In genomic region chr17:35214631-35215273, GRCh38 we compare ENCODE assay signal across 13 cellular contexts. TPM values are rescaled to one million over a fixed set of nuclear protein-coding genes. Genes with fewer than 3 reads are reported as not detected.
DNase-seq lines count a peak whose midpoint lies in the region; ATAC-seq and TF ChIP-seq lines count a peak whose summit lies in the region.
"Had no signal": no experiment of that assay in that cellular context is flagged by ENCODE, and none has a peak within 500 bp of the region (broad histone marks: within the 10 kb centered on the region; RNA-seq: fewer than 3 reads in every experiment).

No MANE protein-coding gene starts in this region.

- no peaks in the 10 kb centered on the region for H3K79me2 ChIP-seq in mesendoderm (ENCODE audit: control insufficient read depth, insufficient read depth, low read length)

- H3K9ac ChIP-seq in mesendoderm (ENCODE audit: low read length): no peak overlapping the region

- ATAC-seq in heart right ventricle (peak in 4 of 8 donors; percentile 25 to 48 (median 42)), Right ventricle myocardium inferior (no peak), right lobe of liver (peak in 3 of 4 donors; percentile 17 to 41 (median 18)), GM18907 (IDR thresholded peaks at IDR 0.05; ENCODE audit: unreplicated experiment) (no peak)

- H3K36me3 Mint-ChIP-seq in activated T-cell treated with anti-CD3 and anti-CD28 coated beads, Interleukin-2, amount 50 U/mL, for 24 hours (ENCODE audit: low read depth): no peaks in the 10 kb centered on the region

- H3K36me3 ChIP-seq in heart right ventricle: no peaks in the 10 kb centered on the region
- no peaks in the 10 kb centered on the region for H3K36me3 ChIP-seq in right lobe of liver
- H3K36me3 ChIP-seq in thymus (ENCODE audit: control insufficient read depth, insufficient read depth): no peaks in the 10 kb centered on the region
- H3K36me3 ChIP-seq in mesendoderm (ENCODE audit: control insufficient read depth, insufficient read depth, low read length): no peaks in the 10 kb centered on the region

- H2BK5ac ChIP-seq in mesendoderm (ENCODE audit: low read length): no peak overlapping the region

- 55 to 57% methylated on average over 5 of the region's 5 CpGs for WGBS in heart right ventricle, 2 donors
- WGBS in right lobe of liver (ENCODE audit: insufficient coverage, low coverage, low lambda C conversion rate, missing lambda C conversion rate): 20% methylated on average over 5 of the region's 5 CpGs
- 4% methylated on average over 5 of the region's 5 CpGs for WGBS in thymus
- WGBS in mesendoderm (ENCODE audit: extremely low coverage, insufficient coverage, low lambda C conversion rate): no CpG with 5 or more reads among the region's 5 CpGs

- H3K4me1 ChIP-seq in heart right ventricle: peaks cover 0 to 70% (median 19%) of the 10 kb centered on the region in 9 donors
- H3K4me1 ChIP-seq in right lobe of liver: no peaks in the 10 kb centered on the region
- H3K4me1 ChIP-seq in thymus (ENCODE audit: control insufficient read depth, insufficient read depth, low read length): peaks cover 54% of the 10 kb centered on the region
- no peaks in the 10 kb centered on the region for H3K4me1 ChIP-seq in mesendoderm (ENCODE audit: control insufficient read depth, low read depth, low read length)

- H3K4me3 ChIP-seq in heart right ventricle: peak overlapping the region in 1 of 10 donors; percentile 5
- H3K4me3 ChIP-seq in right lobe of liver: no peak overlapping the region
- H3K4me3 ChIP-seq in thymus (ENCODE audit: low read length): peak overlapping the region; percentile 35
- H3K4me3 ChIP-seq in mesendoderm (ENCODE audit: low read length): no peak overlapping the region
- H3K4me3 ChIP-seq: coronary artery had no signal

- no peak overlapping the region for H2BK120ac ChIP-seq in mesendoderm (ENCODE audit: low read depth, low read length)

- H3K4me3 Mint-ChIP-seq in activated T-cell treated with anti-CD3 and anti-CD28 coated beads, Interleukin-2, amount 50 U/mL, for 24 hours: peak overlapping the region; percentile 53

- no peak for DNase-seq in heart right ventricle
- no peak for DNase-seq in Right ventricle myocardium inferior (ENCODE audit: missing footprints)
- DNase-seq in activated T-cell treated with anti-CD3 and anti-CD28 coated beads, Interleukin-2, amount 50 U/mL, for 24 hours: peak; percentile 68
- no peak for DNase-seq in right lobe of liver
- no peak for DNase-seq in putamen (ENCODE audit: low spot score)
- no peak for DNase-seq in mesendoderm
- DNase-seq: head of caudate nucleus, NCI-H1930 had no signal

- H3K56ac ChIP-seq in mesendoderm (ENCODE audit: low read length): no peak overlapping the region

- no peak overlapping the region for H4K8ac ChIP-seq in mesendoderm (ENCODE audit: low read depth, low read length)

- no peak overlapping the region for H3K18ac ChIP-seq in mesendoderm (ENCODE audit: low read length)

- H3K27ac ChIP-seq in heart right ventricle: peak overlapping the region in 8 of 10 donors; percentile 34 to 83 (median 62)
- H3K27ac ChIP-seq in right lobe of liver: peak overlapping the region in 1 of 3 donors; percentile 11
- H3K27ac ChIP-seq in thymus (ENCODE audit: low read depth): peak overlapping the region; percentile 99
- no peak overlapping the region for H3K27ac ChIP-seq in mesendoderm (ENCODE audit: low read depth, low read length)
- H3K27ac ChIP-seq: coronary artery, RWPE1 had no signal

- H3K4me2 ChIP-seq in mesendoderm (ENCODE audit: low read length): no peak overlapping the region

- H3K4ac ChIP-seq in mesendoderm (ENCODE audit: low read depth, low read length): no peak overlapping the region

- TF ChIP-seq CTCF in heart right ventricle (IDR thresholded peaks at IDR 0.05): no peak
- TF ChIP-seq CTCF in right lobe of liver (IDR thresholded peaks at IDR 0.05): no peak

- H3K27me3 Mint-ChIP-seq in activated T-cell treated with anti-CD3 and anti-CD28 coated beads, Interleukin-2, amount 50 U/mL, for 24 hours: no peaks in the 10 kb centered on the region

- H2AK5ac ChIP-seq in mesendoderm (ENCODE audit: low read length): no peak overlapping the region

- TF ChIP-seq POLR2A in right lobe of liver (IDR thresholded peaks at IDR 0.05): no peak

- no peak overlapping the region for H2BK15ac ChIP-seq in mesendoderm (replicated peaks; ENCODE audit: low read depth)

- no peaks in the 10 kb centered on the region for H3K79me1 ChIP-seq in mesendoderm (ENCODE audit: low read length)

- peak overlapping the region; percentile 87 for H3K27ac Mint-ChIP-seq in activated T-cell treated with anti-CD3 and anti-CD28 coated beads, Interleukin-2, amount 50 U/mL, for 24 hours

- H3K27me3 ChIP-seq in heart right ventricle (peaks cover 0 to 6% (median 0%) of the 10 kb centered on the region in 7 donors), right lobe of liver (no peaks in the 10 kb centered on the region), thymus (ENCODE audit: control insufficient read depth, insufficient read depth) (no peaks in the 10 kb centered on the region), mesendoderm (ENCODE audit: insufficient read depth, low read length, poor library complexity) (no peaks in the 10 kb centered on the region)

- peaks cover 11% of the 10 kb centered on the region for H3K9me3 Mint-ChIP-seq in activated T-cell treated with anti-CD3 and anti-CD28 coated beads, Interleukin-2, amount 50 U/mL, for 24 hours

- no peak overlapping the region for H3K23ac ChIP-seq in mesendoderm (ENCODE audit: low read length)

- no peak overlapping the region for H4K5ac ChIP-seq in mesendoderm (ENCODE audit: low read length)

- intact Hi-C loops in heart right ventricle (cut with DNase I): no loop called here
- intact Hi-C loops in Right ventricle myocardium inferior (cut with DNase I): no loop called here
- intact Hi-C loops in right lobe of liver (cut with DNase I): no loop called here

- peaks cover 89% of the 10 kb centered on the region for H3K4me1 Mint-ChIP-seq in activated T-cell treated with anti-CD3 and anti-CD28 coated beads, Interleukin-2, amount 50 U/mL, for 24 hours (ENCODE audit: low read depth)

- H3K9me3 ChIP-seq in heart right ventricle (no peaks in the 10 kb centered on the region), right lobe of liver (no peaks in the 10 kb centered on the region), thymus (ENCODE audit: control insufficient read depth) (no peaks in the 10 kb centered on the region)

RNA-seq across cellular contexts. Expression of gene SLC35G3, which starts 20.6 kb away (rescaled TPM):
- total RNA-seq in heart right ventricle (not detected), Right ventricle myocardium inferior (not detected), right lobe of liver (not detected)
- polyA plus RNA-seq in heart right ventricle (not detected), thymus (0.09 TPM)
- not detected for polyA plus RNA-seq in mesendoderm (2013, experiment 1 of 2)
- polyA plus RNA-seq in mesendoderm (2013, experiment 2 of 2): not detected
- total RNA-seq: mucosa of gallbladder had no signal

RNA-seq across cellular contexts. Expression of gene SLFN5, which starts 28.1 kb away (rescaled TPM):
- 10 to 100 TPM; 11.0 to 29.8 (median 15.9) TPM for total RNA-seq in heart right ventricle
- polyA plus RNA-seq in heart right ventricle: 1 to 10 TPM; 2.5 to 5.4 TPM
- total RNA-seq in Right ventricle myocardium inferior: 11.2 TPM
- total RNA-seq in right lobe of liver: 1 to 10 TPM; 4.9 to 7.9 (median 5.5) TPM
- 24.8 TPM for polyA plus RNA-seq in thymus
- polyA plus RNA-seq in mesendoderm (2013, experiment 1 of 2): 2.3 TPM
- polyA plus RNA-seq in mesendoderm (2013, experiment 2 of 2): 2.0 TPM

Comparison
In these comparisons a context has a peak if more than half of its experiments do, and no peak if none do; other contexts are left out.
1. ATAC-seq: peak in right lobe of liver (3 of 4); none in Right ventricle myocardium inferior (single experiment) and GM18907 (single experiment).